Comparison of ENCODE assay signal across 28 cellular contexts in genomic region chr10:120381924-120382323, GRCh38.
"Had no signal": no experiment of that assay in that cellular context is flagged by ENCODE, and none has a peak within 500 bp of the region (broad histone marks: within the 10 kb centered on the region; RNA-seq: fewer than 3 reads in every experiment).

No MANE protein-coding gene starts in this region.

- H3K79me2 ChIP-seq: hepatocyte had no signal

- H3K36me3 ChIP-seq: esophagus muscularis mucosa, esophagus squamous epithelium, gastrocnemius medialis, gastroesophageal sphincter, heart left ventricle, heart right ventricle had no signal

- H3K4me3 ChIP-seq: coronary artery, dorsolateral prefrontal cortex, esophagus muscularis mucosa, esophagus squamous epithelium, gastrocnemius medialis, gastroesophageal sphincter, heart left ventricle, heart right ventricle, hepatocyte had no signal

- H3K27me3 Mint-ChIP-seq: dendritic cell treated with granulocyte-macrophage colony-stimulating factor and Interleukin-4, amounts not matched to agents 40 ng/mL and 50 ng/mL, for 4 days had no signal

- H3K9me3 ChIP-seq: esophagus muscularis mucosa, esophagus squamous epithelium, gastrocnemius medialis, gastroesophageal sphincter, heart left ventricle, heart right ventricle had no signal

- FAIRE-seq: endometrium, endothelial cell of umbilical vein had no signal

- H3K4me1 Mint-ChIP-seq: endodermal cell had no signal

- ATAC-seq: effector memory CD8-positive, alpha-beta T cell; esophagus mucosa; foreskin keratinocyte; gastrocnemius medialis; gastroesophageal sphincter; heart left ventricle; heart right ventricle had no signal

- H3K4me3 Mint-ChIP-seq: dendritic cell treated with granulocyte-macrophage colony-stimulating factor and Interleukin-4, amounts not matched to agents 40 ng/mL and 50 ng/mL, for 4 days; effector memory CD8-positive, alpha-beta T cell; endodermal cell had no signal

- H3K27ac Mint-ChIP-seq: dendritic cell treated with granulocyte-macrophage colony-stimulating factor and Interleukin-4, amounts not matched to agents 40 ng/mL and 50 ng/mL, for 4 days; effector memory CD8-positive, alpha-beta T cell; endodermal cell had no signal

- H3K4me1 ChIP-seq: esophagus muscularis mucosa, esophagus squamous epithelium, foreskin keratinocyte, gastrocnemius medialis, gastroesophageal sphincter, heart left ventricle, heart right ventricle had no signal

- H3K9me3 Mint-ChIP-seq: dendritic cell treated with granulocyte-macrophage colony-stimulating factor and Interleukin-4, amounts not matched to agents 40 ng/mL and 50 ng/mL, for 4 days had no signal

- H3K27me3 ChIP-seq: esophagus squamous epithelium, gastrocnemius medialis, heart right ventricle, hepatocyte had no signal

- DNase-seq: cortex of kidney; dermis blood vessel endothelial cell; dorsolateral prefrontal cortex; effector CD4-positive, alpha-beta T cell; effector CD8-positive, alpha-beta T cell; effector memory CD4-positive, alpha-beta T cell; effector memory CD8-positive, alpha-beta T cell; endodermal cell; erythroblast; esophagus squamous epithelium; foreskin fibroblast; foreskin keratinocyte; foreskin melanocyte; gastrocnemius medialis; glutamatergic neuron; head of caudate nucleus; heart left ventricle; heart right ventricle; hippocampal formation had no signal

- H3K4me2 ChIP-seq: hepatocyte had no signal

- H2AFZ ChIP-seq: hepatocyte had no signal

- H3K27ac ChIP-seq: coronary artery, dorsolateral prefrontal cortex, epithelial cell of prostate, esophagus muscularis mucosa, esophagus squamous epithelium, foreskin keratinocyte, gastrocnemius medialis, gastroesophageal sphincter, heart left ventricle, heart right ventricle, hepatocyte had no signal
